Comparison of ENCODE assay signal across 8 cellular contexts in genomic region chr4:2570551-2571222, GRCh38. TPM values are rescaled to one million over a fixed set of nuclear protein-coding genes. Genes with fewer than 3 reads are reported as not detected.
DNase-seq lines count a peak whose midpoint lies in the region; ATAC-seq, FAIRE-seq and TF ChIP-seq lines count a peak whose summit lies in the region.

No MANE protein-coding gene starts in this region.

- peak; percentile 97 for FAIRE-seq in GM12891 (lab: Jason Lieb, UNC)

- peak; percentile 63 for DNase-seq in GM12891 (ENCODE audit: insufficient read length, low spot score)
- peak; percentile 16 for DNase-seq in activated T-cell treated with anti-CD3 and anti-CD28 coated beads for 24 hours (ENCODE audit: low read depth)
- peak; percentile 17 to 75 (median 62) for DNase-seq in naive thymus-derived CD4-positive, alpha-beta T cell
- DNase-seq in suprapubic skin (ENCODE audit: low spot score in 2 of 2) = no peak
- no peak for DNase-seq in PC-9
- no peak for DNase-seq in occipital lobe (lab: John Stamatoyannopoulos, UW)
- DNase-seq in OCI-LY7 (ENCODE audit: low spot score) = no peak

- POLR2A ChIA-PET in naive thymus-derived CD4-positive, alpha-beta T cell (lab: Charles Lee) = interaction anchor here (0.5 kb wide), 1 partner anchor 270 kb away, joined by 3 read pairs; no protein-coding TSS in a partner anchor
- POLR2A ChIA-PET in PC-9 (lab: Charles Lee; ENCODE audit: unreplicated experiment) (interaction anchor here (0.6 kb wide), 1 partner anchor 86 kb away, joined by 3 read pairs; no protein-coding TSS in a partner anchor), OCI-LY7 (lab: Charles Lee) (no interaction called here)

- H3K27ac ChIP-seq in naive thymus-derived CD4-positive, alpha-beta T cell (ENCODE audit: low read depth, low read length) = peak overlapping the region; percentile 30
- H3K27ac ChIP-seq in suprapubic skin = peak overlapping the region; percentile 32
- no peak overlapping the region for H3K27ac ChIP-seq in PC-9
- H3K27ac ChIP-seq in OCI-LY7 (ENCODE audit: low read depth, low read length, poor library complexity, severe bottlenecking) = no peak overlapping the region

- TF ChIP-seq POLR2A in GM12891 (IDR thresholded peaks at IDR 0.05; ENCODE audit: low read depth, low read length) = peak; percentile 60; the same call in 1 of the 2 replicates
- no peak for TF ChIP-seq POLR2A in suprapubic skin (IDR thresholded peaks at IDR 0.05)

- 82% methylated on average over 11 of the region's 11 CpGs for WGBS in suprapubic skin

- peak overlapping the region; percentile 19 for H3K4me3 ChIP-seq in naive thymus-derived CD4-positive, alpha-beta T cell (ENCODE audit: low read length)
- no peak overlapping the region for H3K4me3 ChIP-seq in suprapubic skin
- H3K4me3 ChIP-seq in PC-9 = no peak overlapping the region
- no peak overlapping the region for H3K4me3 ChIP-seq in OCI-LY7 (ENCODE audit: low read depth, low read length, poor library complexity, severe bottlenecking)

- H3K36me3 Mint-ChIP-seq in naive thymus-derived CD4-positive, alpha-beta T cell = peaks cover 0 to 26% (median 10%) of the 10 kb centered on the region in 5 donors

- H3K27me3 Mint-ChIP-seq in naive thymus-derived CD4-positive, alpha-beta T cell = no peaks in the 10 kb centered on the region

- H3K4me1 Mint-ChIP-seq in naive thymus-derived CD4-positive, alpha-beta T cell = peaks cover 45 to 79% (median 69%) of the 10 kb centered on the region in 7 donors

- intact Hi-C loops in naive thymus-derived CD4-positive, alpha-beta T cell (cut with micrococcal nuclease) = loop anchor here (2.0 kb wide), 1 partner anchor 34 kb away; the partner anchor contains the start of gene FAM193A (in 2 of the 2)
- intact Hi-C loops in PC-9 (cut with micrococcal nuclease; ENCODE audit: unreplicated experiment) = no loop called here
- intact Hi-C loops in OCI-LY7 (cut with micrococcal nuclease; ENCODE audit: unreplicated experiment) = no loop called here

- no peaks in the 10 kb centered on the region for H3K9me3 Mint-ChIP-seq in naive thymus-derived CD4-positive, alpha-beta T cell

- H2AFZ ChIP-seq in PC-9 (no peak overlapping the region), OCI-LY7 (ENCODE audit: low read length) (no peak overlapping the region)

- peaks cover 4% of the 10 kb centered on the region; the same call in 1 of the 2 replicates for H4K20me1 ChIP-seq in PC-9 (ENCODE audit: insufficient read depth)
- peaks cover 7% of the 10 kb centered on the region for H4K20me1 ChIP-seq in OCI-LY7 (ENCODE audit: insufficient read depth, low read length)

- H3K9me3 ChIP-seq in naive thymus-derived CD4-positive, alpha-beta T cell (ENCODE audit: control insufficient read depth in 2 of 3, low read length in 3 of 3) = no peaks in the 10 kb centered on the region
- H3K9me3 ChIP-seq in suprapubic skin (no peaks in the 10 kb centered on the region), PC-9 (ENCODE audit: insufficient read depth, low read depth) (no peaks in the 10 kb centered on the region), OCI-LY7 (ENCODE audit: low read length) (no peaks in the 10 kb centered on the region)

- peak; percentile 90 for ATAC-seq in HG02943 (IDR thresholded peaks at IDR 0.05; ENCODE audit: low read depth, unreplicated experiment)
- ATAC-seq in naive thymus-derived CD4-positive, alpha-beta T cell = peak; percentile 97

- H3K4me3 Mint-ChIP-seq in naive thymus-derived CD4-positive, alpha-beta T cell = peak overlapping the region; percentile 24 to 75 (median 70)

- H3K9me2 ChIP-seq in PC-9 (ENCODE audit: insufficient read depth) = no peaks in the 10 kb centered on the region
- no peaks in the 10 kb centered on the region for H3K9me2 ChIP-seq in OCI-LY7 (ENCODE audit: insufficient read depth, low read length)

- TF ChIP-seq CTCF in suprapubic skin (IDR thresholded peaks at IDR 0.05) = no peak
- no peak for TF ChIP-seq CTCF in PC-9 (conservative IDR thresholded peaks at IDR 0.05)
- no peak for TF ChIP-seq CTCF in OCI-LY7 (conservative IDR thresholded peaks at IDR 0.05; ENCODE audit: low read length)

- no peaks in the 10 kb centered on the region for H3K36me3 ChIP-seq in naive thymus-derived CD4-positive, alpha-beta T cell (ENCODE audit: control insufficient read depth in 2 of 3, insufficient read depth in 3 of 3, low read length in 3 of 3)
- H3K36me3 ChIP-seq in suprapubic skin (peaks cover 4% of the 10 kb centered on the region), PC-9 (ENCODE audit: low read depth) (no peaks in the 10 kb centered on the region), OCI-LY7 (ENCODE audit: insufficient read depth, low read length) (peaks cover 11% of the 10 kb centered on the region; the same call in 1 of the 2 replicates)

- peak overlapping the region; percentile 78 to 92 (median 88) for H3K27ac Mint-ChIP-seq in naive thymus-derived CD4-positive, alpha-beta T cell

- peaks cover 18% of the 10 kb centered on the region; the same call in 1 of the 2 replicates for H3K79me2 ChIP-seq in PC-9 (ENCODE audit: low read depth)
- peaks cover 30% of the 10 kb centered on the region; the same call in 1 of the 2 replicates for H3K79me2 ChIP-seq in OCI-LY7 (ENCODE audit: insufficient read depth, low read depth, low read length)

- peaks cover 12 to 20% of the 10 kb centered on the region in 2 donors for H3K4me1 ChIP-seq in naive thymus-derived CD4-positive, alpha-beta T cell (ENCODE audit: control insufficient read depth in 2 of 2, insufficient read depth in 2 of 2, low read length in 2 of 2)
- H3K4me1 ChIP-seq in suprapubic skin (peaks cover 25% of the 10 kb centered on the region), PC-9 (replicated peaks; ENCODE audit: insufficient read depth) (no peaks in the 10 kb centered on the region), OCI-LY7 (ENCODE audit: insufficient read depth, low read length, poor library complexity, severe bottlenecking) (no peaks in the 10 kb centered on the region)

- no peak overlapping the region for H3K4me2 ChIP-seq in PC-9
- H3K4me2 ChIP-seq in OCI-LY7 (ENCODE audit: low read length) = no peak overlapping the region

- CTCF ChIA-PET in naive thymus-derived CD4-positive, alpha-beta T cell (lab: Charles Lee) = interaction anchor here (0.6 kb wide), 1 partner anchor 17 kb away, joined by 3 read pairs; no protein-coding TSS in a partner anchor
- CTCF ChIA-PET in PC-9 (lab: Charles Lee) = no interaction called here
- CTCF ChIA-PET in OCI-LY7 (lab: Charles Lee; ENCODE audit: unreplicated experiment) = interaction anchor here (0.6 kb wide), 2 partner anchors 26 to 205 kb away, joined by 3 read pairs; no protein-coding TSS in a partner anchor

- no peaks in the 10 kb centered on the region for H3K27me3 ChIP-seq in naive thymus-derived CD4-positive, alpha-beta T cell (ENCODE audit: control insufficient read depth in 2 of 2, insufficient read depth in 2 of 2, low read length in 2 of 2)
- no peaks in the 10 kb centered on the region for H3K27me3 ChIP-seq in suprapubic skin
- no peaks in the 10 kb centered on the region for H3K27me3 ChIP-seq in PC-9 (ENCODE audit: insufficient read depth, low read depth)

- H3F3A ChIP-seq in PC-9 (ENCODE audit: insufficient read depth, low read depth) = no peaks in the 10 kb centered on the region

- TF ChIP-seq EP300 in suprapubic skin (IDR thresholded peaks at IDR 0.05) = no peak

- BruUV-seq in PC-9 (replicated peaks; lab: Mats Ljungman, UMichigan) = no TSS peak
- BruUV-seq in OCI-LY7 (replicated peaks; lab: Mats Ljungman, UMichigan) = no TSS peak

TF ChIP-seq in GM12891, 5 proteins besides CTCF, POLR2A, EP300 and RAD21:
- TF ChIP-seq SPI1 (IDR thresholded peaks at IDR 0.05; ENCODE audit: low read depth, low read length) (peak; percentile 84), TAF1 (IDR thresholded peaks at IDR 0.05; ENCODE audit: low read depth, low read length) (no peak), POLR2AphosphoS5 (IDR thresholded peaks at IDR 0.05; ENCODE audit: low read depth, low read length) (peak; percentile 64)

RNA-seq across cellular contexts. Expression of gene FAM193A, which starts 34.2 kb away (rescaled TPM):
- polyA plus RNA-seq in GM12891 (2012; ENCODE audit: low read depth, missing spikeins) = 12.4 TPM
- total RNA-seq in naive thymus-derived CD4-positive, alpha-beta T cell = 10 to 100 TPM; 32.8 to 47.2 (median 44.1) TPM
- polyA plus RNA-seq in naive thymus-derived CD4-positive, alpha-beta T cell = 1 to 10 TPM; 2.2 to 4.8 TPM
- total RNA-seq in suprapubic skin (10 to 100 TPM; 23.6 to 45.0 (median 29.3) TPM), PC-9 (2021) (20.1 and 23.4 TPM in 2 replicates), occipital lobe (15.0 TPM), OCI-LY7 (2022) (36.7 and 38.6 TPM in 2 replicates)
- total RNA-seq in OCI-LY7 (2014; rRNA removed; shearing (Covaris generic)) = 17.1 and 17.8 TPM in 2 replicates

Comparison
In these comparisons a context has a peak if more than half of its experiments do, and no peak if none do; other contexts are left out.
1. DNase-seq: peak in GM12891 (single experiment), activated T-cell treated with anti-CD3 and anti-CD28 coated beads for 24 hours (single experiment) and naive thymus-derived CD4-positive, alpha-beta T cell (9 of 9); none in suprapubic skin (0 of 2), PC-9 (0 of 2), occipital lobe (single experiment) and OCI-LY7 (single experiment).
2. H3K27ac ChIP-seq: peak in naive thymus-derived CD4-positive, alpha-beta T cell (single experiment) and suprapubic skin (single experiment); none in PC-9 (single experiment) and OCI-LY7 (single experiment).
3. intact Hi-C loops: an anchor here in naive thymus-derived CD4-positive, alpha-beta T cell (2.0 kb wide); none called in PC-9 and OCI-LY7.